9 cellular contexts compared by ENCODE assay signal in genomic region chr1:56491441-56491840, GRCh38.
DNase-seq lines count a peak whose midpoint lies in the region; ATAC-seq, FAIRE-seq and TF ChIP-seq lines count a peak whose summit lies in the region.
"Had no signal": no experiment of that assay in that cellular context is flagged by ENCODE, and none has a peak within 500 bp of the region (broad histone marks: within the 10 kb centered on the region; RNA-seq: fewer than 3 reads in every experiment).

No MANE protein-coding gene starts in this region.

- TF ChIP-seq CTCF in IMR-90 (conservative IDR thresholded peaks at IDR 0.05; ENCODE audit: low read depth, low read length) (no peak), bronchial epithelial cell (IDR thresholded peaks at IDR 0.05; ENCODE audit: insufficient read depth, low read length, severe bottlenecking) (no peak), keratinocyte (optimal IDR thresholded peaks at IDR 0.05 in 1 of 3, IDR thresholded peaks at IDR 0.05 in 1 of 3, conservative IDR thresholded peaks at IDR 0.05 in 1 of 3; ENCODE audit: extremely low read depth in 1 of 3, insufficient read depth in 2 of 3, low read length in 3 of 3) (no peak), type B pancreatic cell (conservative IDR thresholded peaks at IDR 0.05) (no peak), osteoblast (IDR thresholded peaks at IDR 0.05; ENCODE audit: extremely low read depth, low read depth, low read length) (no peak)

- H4K91ac ChIP-seq in IMR-90 (ENCODE audit: insufficient read depth, low read depth, low read length), result no peak overlapping the region

- no peak overlapping the region for H3K23ac ChIP-seq in IMR-90 (ENCODE audit: low read depth, low read length)

- H2BK20ac ChIP-seq in IMR-90 (ENCODE audit: low read depth, low read length), result no peak overlapping the region

- peak; percentile 24 for DNase-seq in IMR-90
- peak; percentile 34 for DNase-seq in bronchial epithelial cell (ENCODE audit: low read depth)
- DNase-seq in keratinocyte (ENCODE audit: low read depth, low spot score), result no peak
- DNase-seq in substantia nigra (lab: John Stamatoyannopoulos, UW), result peak in 2 of 49 donors; percentile 9
- DNase-seq in type B pancreatic cell (ENCODE audit: extremely low spot score, unreplicated experiment), result no peak
- DNase-seq in osteoblast (ENCODE audit: insufficient read length, low spot score, missing footprints), result no peak
- DNase-seq in NCI-H748 (lab: John Stamatoyannopoulos, UW; ENCODE audit: unreplicated experiment), result no peak
- DNase-seq: activated CD4-positive, alpha-beta T cell treated with anti-CD3 and anti-CD28 coated beads for 48 hours had no signal

- no peaks in the 10 kb centered on the region; a peak in 1 of 4 replicates for H3K79me1 ChIP-seq in IMR-90 (ENCODE audit: low read depth in 1 of 2, low read length in 2 of 2)

- H2AK9ac ChIP-seq in IMR-90 (replicated peaks; ENCODE audit: low read depth, low read length, poor library complexity), result no peak overlapping the region

- no peak overlapping the region for H3K4ac ChIP-seq in IMR-90 (ENCODE audit: low read depth, low read length)

- TF ChIP-seq RAD21 in IMR-90 (IDR thresholded peaks at IDR 0.05; ENCODE audit: low read length), result no peak

- H4K8ac ChIP-seq in IMR-90 (ENCODE audit: low read depth in 2 of 2, low read length in 2 of 2), result no peak overlapping the region

- H2AFZ ChIP-seq in IMR-90 (replicated peaks; ENCODE audit: low read length, poor library complexity) (no peak overlapping the region), keratinocyte (ENCODE audit: control insufficient read depth, low read length) (no peak overlapping the region), osteoblast (ENCODE audit: low read length) (no peak overlapping the region)

- H4K5ac ChIP-seq in IMR-90 (ENCODE audit: low read depth, low read length), result no peak overlapping the region

- H3K4me3 ChIP-seq in IMR-90 (ENCODE audit: insufficient read depth, low read depth, low read length) (no peak overlapping the region), bronchial epithelial cell (ENCODE audit: low read depth, low read length) (no peak overlapping the region), keratinocyte (ENCODE audit: control insufficient read depth in 2 of 3, extremely low read depth in 1 of 3, insufficient read depth in 2 of 3, low read depth in 1 of 3, low read length in 3 of 3) (no peak overlapping the region), osteoblast (ENCODE audit: insufficient read depth, low read length) (no peak overlapping the region)

- peaks cover 36% of the 10 kb centered on the region for H3K36me3 ChIP-seq in IMR-90 (ENCODE audit: control insufficient read depth, insufficient read depth, low read length)
- no peaks in the 10 kb centered on the region for H3K36me3 ChIP-seq in bronchial epithelial cell (ENCODE audit: control insufficient read depth, insufficient read depth, low read length)
- no peaks in the 10 kb centered on the region for H3K36me3 ChIP-seq in keratinocyte (ENCODE audit: control insufficient read depth in 2 of 2, extremely low read depth in 1 of 2, insufficient read depth in 2 of 2, low read length in 2 of 2)
- peaks cover 28% of the 10 kb centered on the region for H3K36me3 ChIP-seq in osteoblast (ENCODE audit: insufficient read depth, low read length)

- H2BK5ac ChIP-seq in IMR-90 (ENCODE audit: low read depth, low read length, poor library complexity, severe bottlenecking), result no peak overlapping the region

- H3K56ac ChIP-seq in IMR-90 (ENCODE audit: extremely low read depth, insufficient read depth, low read length), result no peak overlapping the region

- no peak overlapping the region for H2BK120ac ChIP-seq in IMR-90 (ENCODE audit: low read depth, low read length)

- no peak overlapping the region for H2AK5ac ChIP-seq in IMR-90 (ENCODE audit: low read depth, low read length)

- dilution Hi-C loops in IMR-90 (cut with HindIII; ENCODE audit: low sequenced_read_pairs, unreplicated experiment) (no loop called here), keratinocyte (cut with MboI; ENCODE audit: extremely low pct_ligation_motif_present, low sequenced_read_pairs) (no loop called here)

- no peak overlapping the region for H2BK15ac ChIP-seq in IMR-90 (ENCODE audit: low read depth, low read length)

- no peaks in the 10 kb centered on the region for H3K79me2 ChIP-seq in keratinocyte (ENCODE audit: control insufficient read depth, insufficient read depth, low read length)
- no peaks in the 10 kb centered on the region for H3K79me2 ChIP-seq in osteoblast (ENCODE audit: insufficient read depth, low read length)

- no peak overlapping the region for H3K9ac ChIP-seq in IMR-90 (ENCODE audit: low read depth, low read length)
- H3K9ac ChIP-seq in keratinocyte (ENCODE audit: control insufficient read depth, extremely low read depth, insufficient read depth, low read length), result no peak overlapping the region

- H3K27ac ChIP-seq in IMR-90 (ENCODE audit: insufficient read depth, low read length) (no peak overlapping the region), keratinocyte (ENCODE audit: control insufficient read depth, insufficient read depth, low read length) (no peak overlapping the region), substantia nigra (ENCODE audit: low read depth, low read length, poor library complexity, severe bottlenecking) (peak overlapping the region; percentile 32), osteoblast (ENCODE audit: low read depth, low read length) (no peak overlapping the region)

- intact Hi-C loops in IMR-90 (cut with micrococcal nuclease), result loop anchor here (10.0 kb wide), 1 partner anchor 1207 kb away; no protein-coding TSS in a partner anchor

- H3K14ac ChIP-seq in IMR-90 (replicated peaks; ENCODE audit: low read depth, low read length), result no peak overlapping the region

- no peak for TF ChIP-seq POLR2A in IMR-90 (IDR thresholded peaks at IDR 0.05; ENCODE audit: low read depth, low read length)

- no peaks in the 10 kb centered on the region for H3K9me3 ChIP-seq in IMR-90 (ENCODE audit: control insufficient read depth, insufficient read depth, low read length)
- no peaks in the 10 kb centered on the region for H3K9me3 ChIP-seq in keratinocyte (ENCODE audit: control insufficient read depth, low read depth, low read length)
- H3K9me3 ChIP-seq in osteoblast (ENCODE audit: low read depth, low read length), result no peaks in the 10 kb centered on the region

- H3K4me1 ChIP-seq in IMR-90 (ENCODE audit: control insufficient read depth, insufficient read depth, low read length), result no peaks in the 10 kb centered on the region; the same call in 1 of the 2 replicates
- H3K4me1 ChIP-seq in keratinocyte (ENCODE audit: control insufficient read depth, extremely low read depth, insufficient read depth, low read length), result no peaks in the 10 kb centered on the region
- peaks cover 11% of the 10 kb centered on the region for H3K4me1 ChIP-seq in osteoblast (ENCODE audit: insufficient read depth, low read length)

- CTCF ChIA-PET in IMR-90 (lab: Yijun Ruan, JAX), result no interaction called here

- H3K18ac ChIP-seq in IMR-90 (ENCODE audit: low read depth, low read length), result no peak overlapping the region

- POLR2A ChIA-PET in IMR-90 (lab: Charles Lee; ENCODE audit: unreplicated experiment), result no interaction called here

- peaks cover 36% of the 10 kb centered on the region for H3K36me3 Mint-ChIP-seq in type B pancreatic cell

- H4K20me1 ChIP-seq in IMR-90 (ENCODE audit: insufficient read depth, low read length) (no peaks in the 10 kb centered on the region; the same call in 1 of the 2 replicates), keratinocyte (ENCODE audit: control insufficient read depth, extremely low read depth, insufficient read depth, low read length) (no peaks in the 10 kb centered on the region), osteoblast (ENCODE audit: insufficient read depth, low read length) (no peaks in the 10 kb centered on the region)

- H3K27ac Mint-ChIP-seq in type B pancreatic cell, result no peak overlapping the region

- 20% methylated on average over 1 of the region's 5 CpGs; no CpG with 5 or more reads in 1 of the 2 experiments for WGBS in IMR-90 (ENCODE audit: extremely low coverage in 2 of 2, insufficient read length in 1 of 2), 2 experiments

- FAIRE-seq in bronchial epithelial cell (lab: Jason Lieb, UNC) (no peak), keratinocyte (lab: Jason Lieb, UNC) (peak; percentile 39)
- FAIRE-seq: D721Med had no signal

- no peaks in the 10 kb centered on the region for H3K27me3 Mint-ChIP-seq in type B pancreatic cell

- peaks cover 40% of the 10 kb centered on the region for H3K4me1 Mint-ChIP-seq in type B pancreatic cell (ENCODE audit: unreplicated experiment)

- H3K9me3 Mint-ChIP-seq in type B pancreatic cell, result peaks cover 4% of the 10 kb centered on the region

- H3K4me3 Mint-ChIP-seq in type B pancreatic cell, result no peak overlapping the region

- in situ Hi-C loops in IMR-90 (cut with MboI; ENCODE audit: low sequenced_read_pairs), result loop anchor here (10.0 kb wide), 1 partner anchor 1207 kb away; no protein-coding TSS in a partner anchor

- no peaks in the 10 kb centered on the region for H3K27me3 ChIP-seq in IMR-90 (ENCODE audit: control insufficient read depth, insufficient read depth, low read length)
- H3K27me3 ChIP-seq in bronchial epithelial cell (ENCODE audit: control insufficient read depth, insufficient read depth, low read length), result no peaks in the 10 kb centered on the region
- no peaks in the 10 kb centered on the region for H3K27me3 ChIP-seq in keratinocyte (ENCODE audit: control insufficient read depth, extremely low read depth, insufficient read depth, low read length)
- no peaks in the 10 kb centered on the region for H3K27me3 ChIP-seq in osteoblast (ENCODE audit: insufficient read depth, low read length)

- H3K4me2 ChIP-seq in IMR-90 (ENCODE audit: low read depth, low read length) (no peak overlapping the region), keratinocyte (ENCODE audit: control insufficient read depth, extremely low read depth, insufficient read depth, low read depth, low read length) (no peak overlapping the region), osteoblast (ENCODE audit: insufficient read depth, low read length) (no peak overlapping the region)

- ATAC-seq in IMR-90 (ENCODE audit: low read depth), result peak; percentile 15; the same call in 1 of the 2 replicates

- H3K9me1 ChIP-seq in IMR-90 (ENCODE audit: insufficient read depth, low read length) (0 out of 2 replicates have a peak, but pooled peaks cover 3% of the 10 kb centered on the region), keratinocyte (ENCODE audit: control insufficient read depth, extremely low read depth, insufficient read depth, low read length) (no peaks in the 10 kb centered on the region)

- no TSS peak for BruUV-seq in IMR-90 (replicated peaks; lab: Mats Ljungman, UMichigan)

TF ChIP-seq in IMR-90, 13 proteins besides CTCF, POLR2A, EP300 and RAD21 (continues in another document):
- no peak for TF ChIP-seq RFX5 (IDR thresholded peaks at IDR 0.05; ENCODE audit: low read depth, low read length)
- TF ChIP-seq FOS (IDR thresholded peaks at IDR 0.05; ENCODE audit: low read depth, low read length), result no peak

Comparison
In these comparisons a context has a peak if more than half of its experiments do, and no peak if none do; other contexts are left out.
1. DNase-seq: peak in IMR-90 (single experiment) and bronchial epithelial cell (single experiment); none in keratinocyte (single experiment), type B pancreatic cell (single experiment), osteoblast (single experiment) and NCI-H748 (single experiment).